Comparison of ENCODE assay signal across 1 cellular context in the genomic region with DNA sequence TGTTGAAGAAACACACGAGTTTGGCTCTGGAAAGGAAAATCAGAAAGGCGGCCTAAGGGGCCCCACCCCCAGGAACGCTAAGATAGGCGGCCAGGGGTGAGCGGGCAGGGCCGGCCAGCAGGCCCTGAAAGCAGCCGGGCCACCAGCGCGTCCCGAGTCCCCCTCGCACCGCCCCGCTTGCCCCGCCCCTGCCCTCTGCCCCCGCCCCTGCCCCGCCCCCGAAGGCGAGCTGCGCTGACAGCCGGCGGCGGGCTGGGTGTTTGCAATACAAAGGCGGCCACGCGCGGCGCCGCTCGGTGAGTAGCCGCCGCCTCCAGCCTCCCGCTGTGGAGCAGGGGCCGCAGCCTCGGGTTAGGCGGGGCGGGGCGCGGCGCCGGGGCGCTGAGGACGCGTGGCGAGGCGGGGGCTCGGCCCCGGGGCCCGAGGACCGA.
TF ChIP-seq lines count a peak whose summit lies in the region.

A gene with protein sequence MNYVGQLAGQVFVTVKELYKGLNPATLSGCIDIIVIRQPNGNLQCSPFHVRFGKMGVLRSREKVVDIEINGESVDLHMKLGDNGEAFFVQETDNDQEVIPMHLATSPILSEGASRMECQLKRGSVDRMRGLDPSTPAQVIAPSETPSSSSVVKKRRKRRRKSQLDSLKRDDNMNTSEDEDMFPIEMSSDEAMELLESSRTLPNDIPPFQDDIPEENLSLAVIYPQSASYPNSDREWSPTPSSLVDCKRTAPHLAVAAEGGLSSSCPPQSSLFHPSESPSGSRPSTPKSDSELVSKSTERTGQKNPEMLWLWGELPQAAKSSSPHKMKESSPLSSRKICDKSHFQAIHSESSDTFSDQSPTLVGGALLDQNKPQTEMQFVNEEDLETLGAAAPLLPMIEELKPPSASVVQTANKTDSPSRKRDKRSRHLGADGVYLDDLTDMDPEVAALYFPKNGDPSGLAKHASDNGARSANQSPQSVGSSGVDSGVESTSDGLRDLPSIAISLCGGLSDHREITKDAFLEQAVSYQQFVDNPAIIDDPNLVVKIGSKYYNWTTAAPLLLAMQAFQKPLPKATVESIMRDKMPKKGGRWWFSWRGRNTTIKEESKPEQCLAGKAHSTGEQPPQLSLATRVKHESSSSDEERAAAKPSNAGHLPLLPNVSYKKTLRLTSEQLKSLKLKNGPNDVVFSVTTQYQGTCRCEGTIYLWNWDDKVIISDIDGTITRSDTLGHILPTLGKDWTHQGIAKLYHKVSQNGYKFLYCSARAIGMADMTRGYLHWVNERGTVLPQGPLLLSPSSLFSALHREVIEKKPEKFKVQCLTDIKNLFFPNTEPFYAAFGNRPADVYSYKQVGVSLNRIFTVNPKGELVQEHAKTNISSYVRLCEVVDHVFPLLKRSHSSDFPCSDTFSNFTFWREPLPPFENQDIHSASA (plus strand): TSS at position 257 of the 431 bp plus-strand sequence. CDS start 18,910 bp downstream, outside the sequence.

TF ChIP-seq in HCT116, 20 proteins besides CTCF, POLR2A, EP300 and RAD21 (continued from another document):
- TF ChIP-seq, protein P1, sequence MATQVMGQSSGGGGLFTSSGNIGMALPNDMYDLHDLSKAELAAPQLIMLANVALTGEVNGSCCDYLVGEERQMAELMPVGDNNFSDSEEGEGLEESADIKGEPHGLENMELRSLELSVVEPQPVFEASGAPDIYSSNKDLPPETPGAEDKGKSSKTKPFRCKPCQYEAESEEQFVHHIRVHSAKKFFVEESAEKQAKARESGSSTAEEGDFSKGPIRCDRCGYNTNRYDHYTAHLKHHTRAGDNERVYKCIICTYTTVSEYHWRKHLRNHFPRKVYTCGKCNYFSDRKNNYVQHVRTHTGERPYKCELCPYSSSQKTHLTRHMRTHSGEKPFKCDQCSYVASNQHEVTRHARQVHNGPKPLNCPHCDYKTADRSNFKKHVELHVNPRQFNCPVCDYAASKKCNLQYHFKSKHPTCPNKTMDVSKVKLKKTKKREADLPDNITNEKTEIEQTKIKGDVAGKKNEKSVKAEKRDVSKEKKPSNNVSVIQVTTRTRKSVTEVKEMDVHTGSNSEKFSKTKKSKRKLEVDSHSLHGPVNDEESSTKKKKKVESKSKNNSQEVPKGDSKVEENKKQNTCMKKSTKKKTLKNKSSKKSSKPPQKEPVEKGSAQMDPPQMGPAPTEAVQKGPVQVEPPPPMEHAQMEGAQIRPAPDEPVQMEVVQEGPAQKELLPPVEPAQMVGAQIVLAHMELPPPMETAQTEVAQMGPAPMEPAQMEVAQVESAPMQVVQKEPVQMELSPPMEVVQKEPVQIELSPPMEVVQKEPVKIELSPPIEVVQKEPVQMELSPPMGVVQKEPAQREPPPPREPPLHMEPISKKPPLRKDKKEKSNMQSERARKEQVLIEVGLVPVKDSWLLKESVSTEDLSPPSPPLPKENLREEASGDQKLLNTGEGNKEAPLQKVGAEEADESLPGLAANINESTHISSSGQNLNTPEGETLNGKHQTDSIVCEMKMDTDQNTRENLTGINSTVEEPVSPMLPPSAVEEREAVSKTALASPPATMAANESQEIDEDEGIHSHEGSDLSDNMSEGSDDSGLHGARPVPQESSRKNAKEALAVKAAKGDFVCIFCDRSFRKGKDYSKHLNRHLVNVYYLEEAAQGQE (IDR thresholded peaks at IDR 0.05; ENCODE audit: low read depth): no peak
- TF ChIP-seq TCF7L2 (IDR thresholded peaks at IDR 0.05; ENCODE audit: borderline replicate concordance, extremely low read depth, insufficient read depth, insufficient read length) (peak; percentile 85), ZFX (IDR thresholded peaks at IDR 0.05) (no peak), SRF (IDR thresholded peaks at IDR 0.05; ENCODE audit: low read depth) (no peak), JUND (IDR thresholded peaks at IDR 0.05) (no peak), POLR2AphosphoS5 (IDR thresholded peaks at IDR 0.05; ENCODE audit: low read depth, low read length) (peak; percentile 82), EZH2phosphoT487 (IDR thresholded peaks at IDR 0.05; ENCODE audit: borderline replicate concordance) (no peak), EZH2 (IDR thresholded peaks at IDR 0.05) (no peak)
- TF ChIP-seq, protein P2, sequence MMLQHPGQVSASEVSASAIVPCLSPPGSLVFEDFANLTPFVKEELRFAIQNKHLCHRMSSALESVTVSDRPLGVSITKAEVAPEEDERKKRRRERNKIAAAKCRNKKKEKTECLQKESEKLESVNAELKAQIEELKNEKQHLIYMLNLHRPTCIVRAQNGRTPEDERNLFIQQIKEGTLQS (IDR thresholded peaks at IDR 0.05): no peak
